Comparison of ENCODE assay signal across 18 cellular contexts in the genomic region with DNA sequence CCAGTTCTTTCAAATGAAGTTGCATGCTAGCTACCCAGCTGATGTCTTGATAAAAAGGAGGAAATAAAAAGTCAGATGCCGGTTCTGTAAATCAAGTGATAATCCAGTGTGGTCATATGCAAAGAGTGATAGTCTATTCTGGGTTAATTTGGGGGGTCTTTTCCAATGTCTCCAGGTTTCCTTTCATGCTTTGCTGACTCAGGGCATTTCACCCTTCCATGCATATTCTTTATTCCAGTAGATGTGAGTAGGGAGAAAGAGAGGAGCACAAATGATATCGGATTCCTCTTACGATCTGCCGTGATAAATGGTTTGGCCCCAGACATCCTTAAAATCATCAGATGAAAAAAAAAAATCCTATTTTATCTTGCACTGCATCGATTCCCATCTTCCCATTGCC.
DNase-seq lines count a peak whose midpoint lies in the region; ATAC-seq, FAIRE-seq and TF ChIP-seq lines count a peak whose summit lies in the region.
"Had no signal": no experiment of that assay in that cellular context is flagged by ENCODE, and none has a peak within 500 bp of the region (broad histone marks: within the 10 kb centered on the region; RNA-seq: fewer than 3 reads in every experiment).

No MANE protein-coding gene starts in this region.

- peaks cover 48% of the 10 kb centered on the region for H3K4me1 Mint-ChIP-seq in nephron progenitor cell
- H3K4me1 Mint-ChIP-seq: B cell; CD8-positive, alpha-beta memory T cell had no signal

- CTCF ChIA-PET in A549 (lab: Yijun Ruan, JAX) (no interaction called here), K562 (lab: Yijun Ruan, JAX; ENCODE audit: low intra/inter-chr PET ratio) (no interaction called here)

- no peak overlapping the region for H2AFZ ChIP-seq in K562 (ENCODE audit: low read depth, low read length)

- ATAC-seq in A549 (no peak), K562 (no peak), HG03045 (IDR thresholded peaks at IDR 0.05; ENCODE audit: unreplicated experiment) (no peak)

- H3K9me3 Mint-ChIP-seq in nephron progenitor cell, result peaks cover 8% of the 10 kb centered on the region
- H3K9me3 Mint-ChIP-seq: H9 had no signal

- in situ Hi-C loops in K562 (cut with MboI), result no loop called here

- 70% methylated on average over 5 of the region's 5 CpGs for WGBS in A549 (ENCODE audit: missing lambda C conversion rate)
- 3% methylated on average over 5 of the region's 5 CpGs for WGBS in K562 (ENCODE audit: insufficient coverage, low coverage, missing lambda C conversion rate)

- POLR2A ChIA-PET in A549 (lab: Yijun Ruan, JAX) (no interaction called here), K562 (lab: Yijun Ruan, JAX) (no interaction called here)

- H3K4me3 Mint-ChIP-seq in nephron progenitor cell, result peak overlapping the region; percentile 12
- H3K4me3 Mint-ChIP-seq: B cell; CD8-positive, alpha-beta memory T cell; H9 had no signal

- H3K4me1 ChIP-seq in A549 (no peaks in the 10 kb centered on the region), K562 (replicated peaks in 1 of 2; ENCODE audit: control insufficient read depth in 2 of 2, insufficient read depth in 2 of 2, low read length in 2 of 2) (no peaks in the 10 kb centered on the region), breast epithelium (no peaks in the 10 kb centered on the region)
- H3K4me1 ChIP-seq: BLaER1 treated with 17β-estradiol and CSF1 and Interleukin-3, amounts not matched to agents 10 nM and 100 nM had no signal

- peak overlapping the region; percentile 66 for H3K27ac Mint-ChIP-seq in nephron progenitor cell
- H3K27ac Mint-ChIP-seq: B cell; CD8-positive, alpha-beta memory T cell; H9 had no signal

- no peaks in the 10 kb centered on the region for H3K79me2 ChIP-seq in K562 (ENCODE audit: control insufficient read depth, insufficient read depth, low read length)

- intact Hi-C loops in K562 (cut with micrococcal nuclease) (no loop called here), breast epithelium (cut with DNase I; ENCODE audit: low total_unique reads) (no loop called here)

- no peaks in the 10 kb centered on the region for H3K9me1 ChIP-seq in K562 (ENCODE audit: control insufficient read depth, insufficient read depth, low read length)

- FAIRE-seq in A549 (lab: Jason Lieb, UNC) (no peak), K562 (lab: Jason Lieb, UNC) (no peak)
- FAIRE-seq: D721Med, G401.6, GM12891, GM19239, H1 had no signal

- no peaks in the 10 kb centered on the region for H3K27me3 Mint-ChIP-seq in nephron progenitor cell (ENCODE audit: low read depth, poor library complexity)
- H3K27me3 Mint-ChIP-seq: B cell; CD8-positive, alpha-beta memory T cell had no signal

- no peak for DNase-seq in A549 (ENCODE audit: low read depth in 1 of 2, low spot score in 1 of 2)
- DNase-seq in K562 (ENCODE audit: extremely low read depth in 1 of 4, low spot score in 3 of 4), result no peak
- DNase-seq in nephron progenitor cell, result no peak
- peak; percentile 31 for DNase-seq in retina
- no peak for DNase-seq in breast epithelium (ENCODE audit: low spot score in 2 of 2)
- no peak for DNase-seq in NCI-H2196 treated with DMSO at 0.1 percent for 48 hours (lab: John Stamatoyannopoulos, UW; ENCODE audit: unreplicated experiment)
- DNase-seq: 8988T; CD8-positive, alpha-beta memory T cell; COR-L47; H9 had no signal

- H3K9me3 ChIP-seq in A549 (no peaks in the 10 kb centered on the region), K562 (replicated peaks; ENCODE audit: control insufficient read depth, insufficient read depth, low read depth, low read length) (no peaks in the 10 kb centered on the region), breast epithelium (no peaks in the 10 kb centered on the region)
- H3K9me3 ChIP-seq: BLaER1 treated with 17β-estradiol and CSF1 and Interleukin-3, amounts not matched to agents 10 nM and 100 nM had no signal

- H3K27me3 ChIP-seq in K562 (ENCODE audit: control insufficient read depth in 2 of 2, insufficient read depth in 2 of 2, low read length in 2 of 2) (no peaks in the 10 kb centered on the region), breast epithelium (no peaks in the 10 kb centered on the region)
- H3K27me3 ChIP-seq: BLaER1 treated with 17β-estradiol and CSF1 and Interleukin-3, amounts not matched to agents 10 nM and 100 nM had no signal

- H4K20me1 ChIP-seq in K562 (replicated peaks; ENCODE audit: control insufficient read depth, insufficient read depth, low read length), result no peaks in the 10 kb centered on the region
- H4K20me1 ChIP-seq: BLaER1 treated with 17β-estradiol and CSF1 and Interleukin-3, amounts not matched to agents 10 nM and 100 nM had no signal

- BruUV-seq in K562 (replicated peaks; lab: Mats Ljungman, UMichigan), result no TSS peak

- TF ChIP-seq CTCF in A549 (IDR thresholded peaks at IDR 0.05), result no peak
- no peak for TF ChIP-seq CTCF in K562 (IDR thresholded peaks at IDR 0.05 in 2 of 3, conservative IDR thresholded peaks at IDR 0.05 in 1 of 3; ENCODE audit: insufficient read depth in 2 of 3, low read depth in 1 of 3, low read length in 3 of 3)
- no peak for TF ChIP-seq CTCF in nephron progenitor cell (IDR thresholded peaks at IDR 0.05)
- no peak for TF ChIP-seq CTCF in breast epithelium (IDR thresholded peaks at IDR 0.05)

- H3K9ac ChIP-seq in K562 (ENCODE audit: insufficient read depth in 1 of 2, low read depth in 2 of 2, low read length in 2 of 2), result no peak overlapping the region
- H3K9ac ChIP-seq: BLaER1 treated with 17β-estradiol and CSF1 and Interleukin-3, amounts not matched to agents 10 nM and 100 nM had no signal

- TF ChIP-seq EP300 in A549 (IDR thresholded peaks at IDR 0.05) (no peak), K562 (IDR thresholded peaks at IDR 0.05; ENCODE audit: low read length) (no peak)

- TF ChIP-seq POLR2A in A549 (IDR thresholded peaks at IDR 0.05; ENCODE audit: low read length), result no peak
- no peak for TF ChIP-seq POLR2A in K562 (conservative IDR thresholded peaks at IDR 0.05)
- TF ChIP-seq POLR2A in breast epithelium (IDR thresholded peaks at IDR 0.05), result no peak

- H3K27ac ChIP-seq in A549 (no peak overlapping the region), K562 (ENCODE audit: extremely low read depth, low read depth, low read length) (no peak overlapping the region), breast epithelium (no peak overlapping the region)
- H3K27ac ChIP-seq: BLaER1 treated with 17β-estradiol and CSF1 and Interleukin-3, amounts not matched to agents 10 nM and 100 nM had no signal

- peaks cover 83% of the 10 kb centered on the region for H3K36me3 Mint-ChIP-seq in nephron progenitor cell (ENCODE audit: low read depth)

- H3K4me2 ChIP-seq in A549 (no peak overlapping the region), K562 (ENCODE audit: insufficient read depth, low read length) (no peak overlapping the region)
- H3K4me2 ChIP-seq: BLaER1 treated with 17β-estradiol and CSF1 and Interleukin-3, amounts not matched to agents 10 nM and 100 nM had no signal

- TF ChIP-seq RAD21 in A549 (conservative IDR thresholded peaks at IDR 0.05 in 1 of 2, IDR thresholded peaks at IDR 0.05 in 1 of 2) (no peak), K562 (CRISPR knock-in tag; conservative IDR thresholded peaks at IDR 0.05 in 1 of 2, IDR thresholded peaks at IDR 0.05 in 1 of 2) (no peak)

- H3K36me3 ChIP-seq in K562 (ENCODE audit: control insufficient read depth, insufficient read depth, low read length), result no peaks in the 10 kb centered on the region
- no peaks in the 10 kb centered on the region for H3K36me3 ChIP-seq in breast epithelium

- H3K4me3 ChIP-seq in A549 (no peak overlapping the region), K562 (no peak overlapping the region), breast epithelium (no peak overlapping the region)
- H3K4me3 ChIP-seq: BLaER1 treated with 17β-estradiol and CSF1 and Interleukin-3, amounts not matched to agents 10 nM and 100 nM had no signal

TF ChIP-seq in A549, 52 proteins besides CTCF, POLR2A, EP300 and RAD21:
- TF ChIP-seq MAFK (IDR thresholded peaks at IDR 0.05; ENCODE audit: partially characterized antibody), result peak; percentile 33
- no peak for TF ChIP-seq RNF2 (IDR thresholded peaks at IDR 0.05; ENCODE audit: borderline replicate concordance, low read depth)

TF ChIP-seq in K562, 482 proteins besides CTCF, POLR2A, EP300 and RAD21:
- no peak for TF ChIP-seq ZBTB1 (CRISPR knock-in tag; IDR thresholded peaks at IDR 0.05; ENCODE audit: borderline replicate concordance, low read depth)
- TF ChIP-seq SRSF3 (IDR thresholded peaks at IDR 0.05; ENCODE audit: insufficient read depth, low read length), result no peak
- TF ChIP-seq SIN3A (IDR thresholded peaks at IDR 0.05; ENCODE audit: borderline replicate concordance in 2 of 2, control insufficient read depth in 1 of 2, low read depth in 2 of 2, low read length in 2 of 2), result no peak
- TF ChIP-seq MAFK (IDR thresholded peaks at IDR 0.05; ENCODE audit: low read length), result peak; percentile 12; the same call in 1 of the 2 replicates
- TF ChIP-seq ZNF785 (CRISPR knock-in tag; IDR thresholded peaks at IDR 0.05), result no peak
- no peak for TF ChIP-seq TCF7L2 (IDR thresholded peaks at IDR 0.05; ENCODE audit: low read depth, low read length)

Comparison
In these comparisons a context has a peak if more than half of its experiments do, and no peak if none do; other contexts are left out.
1. Of the 35 proteins assayed by ChIP-seq in both K562 and A549: peak only in K562: none; only in A549: none; in both: MAFK; in neither: 34.